In the genomic region with DNA sequence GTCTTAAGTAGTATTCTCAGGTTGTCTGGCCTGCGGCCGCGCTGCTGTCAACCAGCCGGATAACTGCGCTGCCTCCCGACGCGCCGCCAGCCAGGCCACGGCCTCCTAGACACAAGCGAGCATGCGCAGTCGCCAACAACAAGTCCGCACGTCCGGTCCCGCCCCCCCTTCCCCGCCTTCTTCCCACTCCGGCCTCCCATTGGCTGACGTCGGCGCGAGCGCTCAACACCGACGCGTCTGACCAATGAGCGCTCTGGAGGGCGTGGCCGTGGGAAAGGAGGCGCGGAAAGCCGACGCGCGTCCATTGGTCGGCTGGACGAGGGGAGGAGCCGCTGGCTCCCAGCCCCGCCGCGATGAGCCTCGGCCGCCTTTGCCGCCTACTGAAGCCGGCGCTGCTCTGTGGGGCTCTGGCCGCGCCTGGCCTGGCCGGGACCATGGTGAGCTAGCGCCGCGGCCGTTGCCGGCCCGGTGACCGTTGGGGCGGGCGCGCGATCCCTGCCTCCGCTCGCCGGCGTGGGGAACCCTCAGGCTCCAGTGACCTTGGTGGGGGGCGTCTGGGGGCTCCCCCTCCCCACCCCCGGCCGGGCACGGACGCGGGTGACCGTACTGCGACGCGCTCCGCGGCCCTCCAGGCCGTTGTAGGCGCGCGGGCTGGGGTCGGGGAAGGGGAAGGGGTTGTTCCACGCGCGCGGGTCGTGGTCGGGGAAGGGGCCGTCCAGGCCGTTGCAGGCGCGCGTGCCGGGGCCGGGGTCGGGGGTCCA, we compare ENCODE assay signal across 1 cellular context.
TF ChIP-seq lines count a peak whose summit lies in the region.

A gene with protein sequence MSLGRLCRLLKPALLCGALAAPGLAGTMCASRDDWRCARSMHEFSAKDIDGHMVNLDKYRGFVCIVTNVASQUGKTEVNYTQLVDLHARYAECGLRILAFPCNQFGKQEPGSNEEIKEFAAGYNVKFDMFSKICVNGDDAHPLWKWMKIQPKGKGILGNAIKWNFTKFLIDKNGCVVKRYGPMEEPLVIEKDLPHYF (plus strand): TSS at position 304 of the 761 bp plus-strand sequence. CDS start 50 bp downstream, at position 354.

TF ChIP-seq in HEK293, 187 proteins besides CTCF, POLR2A, EP300 and RAD21 (continued from another document):
- no peak for TF ChIP-seq FEZF1 (tag by site-specific recombination; IDR thresholded peaks at IDR 0.05)
- TF ChIP-seq KLF9 (tag by site-specific recombination; IDR thresholded peaks at IDR 0.05; ENCODE audit: low read depth): peak; percentile 50
- peak; percentile 85 for TF ChIP-seq ZBTB26 (tag by site-specific recombination; optimal IDR thresholded peaks at IDR 0.05)
- no peak for TF ChIP-seq ZNF311 (tag by site-specific recombination; IDR thresholded peaks at IDR 0.05; ENCODE audit: borderline replicate concordance)
- TF ChIP-seq ZNF660 (tag by site-specific recombination; IDR thresholded peaks at IDR 0.05): peak; percentile 47
- peak; percentile 33; the same call in 1 of the 2 replicates for TF ChIP-seq ZFHX2 (tag by site-specific recombination; conservative IDR thresholded peaks at IDR 0.05)
- TF ChIP-seq ZNF639 (tag by site-specific recombination; IDR thresholded peaks at IDR 0.05): no peak
- TF ChIP-seq, protein P1, sequence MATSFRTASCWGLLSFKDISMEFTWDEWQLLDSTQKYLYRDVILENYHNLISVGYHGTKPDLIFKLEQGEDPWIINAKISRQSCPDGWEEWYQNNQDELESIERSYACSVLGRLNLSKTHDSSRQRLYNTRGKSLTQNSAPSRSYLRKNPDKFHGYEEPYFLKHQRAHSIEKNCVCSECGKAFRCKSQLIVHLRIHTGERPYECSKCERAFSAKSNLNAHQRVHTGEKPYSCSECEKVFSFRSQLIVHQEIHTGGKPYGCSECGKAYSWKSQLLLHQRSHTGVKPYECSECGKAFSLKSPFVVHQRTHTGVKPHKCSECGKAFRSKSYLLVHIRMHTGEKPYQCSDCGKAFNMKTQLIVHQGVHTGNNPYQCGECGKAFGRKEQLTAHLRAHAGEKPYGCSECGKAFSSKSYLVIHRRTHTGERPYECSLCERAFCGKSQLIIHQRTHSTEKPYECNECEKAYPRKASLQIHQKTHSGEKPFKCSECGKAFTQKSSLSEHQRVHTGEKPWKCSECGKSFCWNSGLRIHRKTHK (tag by site-specific recombination; IDR thresholded peaks at IDR 0.05): no peak
- TF ChIP-seq ZNF423 (tag by site-specific recombination; IDR thresholded peaks at IDR 0.05): no peak
- TF ChIP-seq SP2 (tag by site-specific recombination; IDR thresholded peaks at IDR 0.05): peak; percentile 100
- TF ChIP-seq BCL11A (tag by site-specific recombination; IDR thresholded peaks at IDR 0.05; ENCODE audit: low read depth): peak; percentile 46; the same call in 1 of the 2 replicates
- no peak for TF ChIP-seq MEIS1 (CRISPR knock-in tag; IDR thresholded peaks at IDR 0.05; ENCODE audit: borderline replicate concordance)
- 0 out of 2 replicates have a peak, but pooled peaks have one; percentile 32 for TF ChIP-seq ZFP69B (tag by site-specific recombination; IDR thresholded peaks at IDR 0.05)
- TF ChIP-seq ZBTB8A (tag by site-specific recombination; IDR thresholded peaks at IDR 0.05): peak; percentile 91
- TF ChIP-seq, protein P2, sequence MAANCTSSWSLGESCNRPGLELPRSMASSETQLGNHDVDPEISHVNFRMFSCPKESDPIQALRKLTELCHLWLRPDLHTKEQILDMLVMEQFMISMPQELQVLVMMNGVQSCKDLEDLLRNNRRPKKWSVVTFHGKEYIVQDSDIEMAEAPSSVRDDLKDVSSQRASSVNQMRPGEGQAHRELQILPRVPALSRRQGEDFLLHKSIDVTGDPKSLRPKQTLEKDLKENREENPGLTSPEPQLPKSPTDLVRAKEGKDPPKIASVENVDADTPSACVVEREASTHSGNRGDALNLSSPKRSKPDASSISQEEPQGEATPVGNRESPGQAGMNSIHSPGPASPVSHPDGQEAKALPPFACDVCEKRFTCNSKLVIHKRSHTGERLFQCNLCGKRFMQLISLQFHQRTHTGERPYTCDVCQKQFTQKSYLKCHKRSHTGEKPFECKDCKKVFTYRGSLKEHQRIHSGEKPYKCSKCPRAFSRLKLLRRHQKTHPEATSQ (tag by site-specific recombination; IDR thresholded peaks at IDR 0.05): peak; percentile 81
- TF ChIP-seq ZNF354C (tag by site-specific recombination; IDR thresholded peaks at IDR 0.05; ENCODE audit: borderline replicate concordance, low read depth): no peak
- TF ChIP-seq ZSCAN18 (tag by site-specific recombination; IDR thresholded peaks at IDR 0.05): no peak
- no peak for TF ChIP-seq ZNF549 (tag by site-specific recombination; IDR thresholded peaks at IDR 0.05)
- peak; percentile 73 for TF ChIP-seq KLF10 (tag by site-specific recombination; IDR thresholded peaks at IDR 0.05)
- no peak for TF ChIP-seq ZNF473 (tag by site-specific recombination; IDR thresholded peaks at IDR 0.05)
- TF ChIP-seq ZNF785 (tag by site-specific recombination; IDR thresholded peaks at IDR 0.05): peak; percentile 86
- peak; percentile 55; the same call in 1 of the 2 replicates for TF ChIP-seq GLIS2 (tag by site-specific recombination; IDR thresholded peaks at IDR 0.05)
- no peak for TF ChIP-seq IKZF3 (tag by site-specific recombination; IDR thresholded peaks at IDR 0.05)
- TF ChIP-seq ZNF561 (tag by site-specific recombination; IDR thresholded peaks at IDR 0.05; ENCODE audit: borderline replicate concordance): peak; percentile 74
- peak; percentile 35; the same call in 1 of the 2 replicates for TF ChIP-seq YY1 (tag by site-specific recombination; IDR thresholded peaks at IDR 0.05)
- TF ChIP-seq ZSCAN30 (tag by site-specific recombination; IDR thresholded peaks at IDR 0.05): peak; percentile 85; the same call in 1 of the 2 replicates
- peak; percentile 67; the same call in 1 of the 2 replicates for TF ChIP-seq KLF8 (tag by site-specific recombination; IDR thresholded peaks at IDR 0.05)
